ENCODE assay signal across 9 cellular contexts in the genomic region with DNA sequence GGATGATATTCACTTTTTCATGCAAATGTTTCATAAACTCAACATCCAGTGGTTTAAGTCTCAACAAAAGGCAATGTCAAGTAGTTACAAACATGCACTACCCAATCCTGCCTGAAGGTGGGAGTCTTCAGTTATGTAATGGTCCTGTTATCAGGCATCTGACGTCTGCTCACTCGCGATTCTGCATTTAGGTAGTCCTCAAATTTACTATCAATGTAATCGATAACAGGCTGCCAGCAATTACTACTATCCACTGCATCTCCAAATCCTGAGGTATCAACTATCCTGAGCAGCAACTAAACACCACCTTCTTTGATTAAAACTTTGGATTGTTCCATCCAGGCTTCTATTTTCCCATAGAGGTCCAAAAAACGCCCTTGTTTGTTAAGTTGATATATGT. TPM values are rescaled to one million over a fixed set of nuclear protein-coding genes. Genes with fewer than 3 reads are reported as not detected.
DNase-seq lines count a peak whose midpoint lies in the region; ATAC-seq and TF ChIP-seq lines count a peak whose summit lies in the region.
"Had no signal": no experiment of that assay in that cellular context is flagged by ENCODE, and none has a peak within 500 bp of the region (broad histone marks: within the 10 kb centered on the region; RNA-seq: fewer than 3 reads in every experiment).

No MANE protein-coding gene starts in this region.

- TF ChIP-seq CTCF in MM.1S (IDR thresholded peaks at IDR 0.05; ENCODE audit: low read length), result peak; percentile 56
- TF ChIP-seq CTCF in colonic mucosa (IDR thresholded peaks at IDR 0.05), result peak; percentile 53

- H3F3A ChIP-seq in MM.1S (ENCODE audit: insufficient read depth, low read length), result no peaks in the 10 kb centered on the region

- no peak overlapping the region for H2BK15ac ChIP-seq in mesenchymal stem cell (ENCODE audit: low read depth, poor library complexity, severe bottlenecking)

- H4K8ac ChIP-seq in mesenchymal stem cell (ENCODE audit: low read length), result no peak overlapping the region

- no peak overlapping the region for H3K27ac ChIP-seq in MM.1S (ENCODE audit: low read length)
- no peak overlapping the region for H3K27ac ChIP-seq in colonic mucosa
- H3K27ac ChIP-seq in mesenchymal stem cell (ENCODE audit: low read length, poor library complexity, severe bottlenecking), result no peak overlapping the region
- H3K27ac ChIP-seq: BLaER1 had no signal

- H3K79me2 ChIP-seq in MM.1S (ENCODE audit: low read length), result no peaks in the 10 kb centered on the region

- H3K4me1 ChIP-seq in MM.1S (ENCODE audit: low read length), result no peaks in the 10 kb centered on the region
- no peaks in the 10 kb centered on the region for H3K4me1 ChIP-seq in colonic mucosa
- H3K4me1 ChIP-seq in mesenchymal stem cell (ENCODE audit: control insufficient read depth, insufficient read depth, low read depth, low read length), result no peaks in the 10 kb centered on the region
- H3K4me1 ChIP-seq: BLaER1 had no signal

- no peak overlapping the region for H3K14ac ChIP-seq in mesenchymal stem cell (ENCODE audit: low read length in 2 of 2)

- H4K20me1 ChIP-seq in MM.1S (ENCODE audit: insufficient read depth, low read length), result no peaks in the 10 kb centered on the region
- H4K20me1 ChIP-seq: BLaER1 had no signal

- no peak overlapping the region for H3K4ac ChIP-seq in mesenchymal stem cell (ENCODE audit: low read depth in 1 of 2, low read length in 2 of 2)

- no peak overlapping the region for H2AK5ac ChIP-seq in mesenchymal stem cell (ENCODE audit: low read length, severe bottlenecking)

- H2AFZ ChIP-seq in MM.1S (ENCODE audit: low read length) (no peak overlapping the region), mesenchymal stem cell (ENCODE audit: low read depth, low read length) (no peak overlapping the region)

- H4K91ac ChIP-seq in mesenchymal stem cell (ENCODE audit: low read length), result no peak overlapping the region

- no peak overlapping the region for H2BK12ac ChIP-seq in mesenchymal stem cell (ENCODE audit: low read length in 2 of 2)

- H3K79me1 ChIP-seq in mesenchymal stem cell (replicated peaks; ENCODE audit: low read length, poor library complexity, severe bottlenecking), result no peaks in the 10 kb centered on the region

- H3K4me2 ChIP-seq in MM.1S (ENCODE audit: low read depth, low read length) (no peak overlapping the region), mesenchymal stem cell (ENCODE audit: low read length, poor library complexity, severe bottlenecking) (no peak overlapping the region)
- H3K4me2 ChIP-seq: BLaER1 had no signal

- H3K27me3 ChIP-seq in MM.1S (replicated peaks; ENCODE audit: insufficient read depth, low read length) (no peaks in the 10 kb centered on the region), colonic mucosa (no peaks in the 10 kb centered on the region), mesenchymal stem cell (ENCODE audit: control insufficient read depth in 1 of 2, insufficient read depth in 1 of 2, low read length in 2 of 2) (peaks cover 0 to 19% of the 10 kb centered on the region in 2 experiments)
- H3K27me3 ChIP-seq: BLaER1 had no signal

- H3K36me3 ChIP-seq in MM.1S (replicated peaks; ENCODE audit: insufficient read depth, low read length) (no peaks in the 10 kb centered on the region), colonic mucosa (no peaks in the 10 kb centered on the region), mesenchymal stem cell (ENCODE audit: control insufficient read depth in 1 of 2, insufficient read depth in 2 of 2, low read depth in 1 of 2, low read length in 2 of 2) (no peaks in the 10 kb centered on the region)
- H3K36me3 ChIP-seq: BLaER1 had no signal

- H2BK5ac ChIP-seq in mesenchymal stem cell (ENCODE audit: low read depth, low read length, poor library complexity, severe bottlenecking), result no peak overlapping the region

- H3K9me2 ChIP-seq in MM.1S (replicated peaks; ENCODE audit: insufficient read depth, low read length), result no peaks in the 10 kb centered on the region

- no peak overlapping the region for H3K4me3 ChIP-seq in MM.1S (ENCODE audit: low read length)
- no peak overlapping the region for H3K4me3 ChIP-seq in colonic mucosa
- H3K4me3 ChIP-seq in mesenchymal stem cell (ENCODE audit: insufficient read depth in 1 of 2, low read depth in 1 of 2, low read length in 2 of 2), result no peak overlapping the region
- H3K4me3 ChIP-seq: BLaER1 had no signal

- no peak overlapping the region for H3K23ac ChIP-seq in mesenchymal stem cell (ENCODE audit: low read length in 2 of 2)

- DNase-seq in DMS153 treated with DMSO at 0.1 percent for 48 hours (lab: John Stamatoyannopoulos, UW; ENCODE audit: unreplicated experiment) (peak; percentile 17), DMS153 (lab: John Stamatoyannopoulos, UW) (no peak), MM.1S (peak; percentile 38), T-helper 22 cell (ENCODE audit: low read depth) (peak; percentile 2), colonic mucosa (peak; percentile 56), mesenchymal stem cell (peak; percentile 42)
- DNase-seq in stimulated activated naive CD4-positive, alpha-beta T cell (lab: John Stamatoyannopoulos, UW), result peak in 5 of 6 experiments; percentile 1 to 49 (median 26)

- no peak overlapping the region for H3K9ac ChIP-seq in MM.1S (ENCODE audit: low read length)
- H3K9ac ChIP-seq in colonic mucosa (ENCODE audit: low read depth in 2 of 2, low read length in 2 of 2), result no peak overlapping the region
- H3K9ac ChIP-seq in mesenchymal stem cell (ENCODE audit: low read length), result peak overlapping the region; percentile 26
- H3K9ac ChIP-seq: BLaER1 had no signal

- H3K18ac ChIP-seq in mesenchymal stem cell (ENCODE audit: low read depth in 1 of 2, low read length in 2 of 2), result no peak overlapping the region

- no peaks in the 10 kb centered on the region for H3K9me3 ChIP-seq in MM.1S (replicated peaks; ENCODE audit: insufficient read depth, low read length)
- H3K9me3 ChIP-seq in colonic mucosa, result no peaks in the 10 kb centered on the region
- H3K9me3 ChIP-seq in mesenchymal stem cell (ENCODE audit: control insufficient read depth, low read length), result no peaks in the 10 kb centered on the region
- H3K9me3 ChIP-seq: BLaER1 had no signal

- no peak overlapping the region for H2BK120ac ChIP-seq in mesenchymal stem cell (ENCODE audit: low read depth, low read length)

- under 1% methylated on average over 4 of the region's 5 CpGs for WGBS in mesenchymal stem cell

- intact Hi-C loops in colonic mucosa (cut with DNase I), result no loop called here

- ATAC-seq in GM19467 (IDR thresholded peaks at IDR 0.05; ENCODE audit: unreplicated experiment), result no peak

RNA-seq across cellular contexts. Expression of gene NLRP12, which starts 51.2 kb away (rescaled TPM):
- under 1 TPM in 1 of 2 donors, not detected in 1; 0.11 TPM for total RNA-seq in colonic mucosa
- not detected for polyA plus RNA-seq in mesenchymal stem cell (2013, experiment 1 of 2)
- polyA plus RNA-seq in mesenchymal stem cell (2013, experiment 2 of 2), result not detected
